Comparison of ENCODE assay signal across 25 cellular contexts in the genomic region with DNA sequence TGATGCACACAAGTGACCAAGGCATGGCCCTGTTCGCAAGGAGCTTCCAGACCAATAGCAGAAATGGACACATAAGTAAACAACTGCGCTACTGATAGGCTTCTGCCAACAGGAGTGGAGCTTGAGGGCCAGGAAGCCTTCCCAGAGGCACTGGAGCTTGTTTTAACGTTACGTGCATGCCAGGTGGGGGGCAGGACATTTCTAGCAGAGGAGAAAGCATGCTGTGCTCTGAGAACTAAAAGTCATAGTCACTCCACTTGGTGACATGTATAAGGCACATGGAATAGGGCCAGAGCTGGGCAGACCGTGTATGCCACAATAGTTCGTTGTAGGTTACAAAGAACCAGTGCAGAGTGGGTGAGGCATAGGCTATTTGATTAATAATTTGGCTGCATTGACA.
DNase-seq lines count a peak whose midpoint lies in the region; ATAC-seq, FAIRE-seq and TF ChIP-seq lines count a peak whose summit lies in the region.
"Had no signal": no experiment of that assay in that cellular context is flagged by ENCODE, and none has a peak within 500 bp of the region (broad histone marks: within the 10 kb centered on the region; RNA-seq: fewer than 3 reads in every experiment).

No MANE protein-coding gene starts in this region.

- H4K20me1 ChIP-seq in mammary epithelial cell (ENCODE audit: insufficient read depth, low read length) = no peaks in the 10 kb centered on the region
- peaks cover 32% of the 10 kb centered on the region for H4K20me1 ChIP-seq in keratinocyte (ENCODE audit: control insufficient read depth, extremely low read depth, insufficient read depth, low read length)

- CTCF ChIA-PET in mammary epithelial cell (lab: Charles Lee; ENCODE audit: low non-redundant PET) = no interaction called here
- CTCF ChIA-PET in activated CD8-positive, alpha-beta memory T cell treated with anti-CD3 and anti-CD28 coated beads, Interleukin-2, amount 10 ng/mL, durations not matched to agents 7 days and 5 days (lab: Charles Lee) = no interaction called here

- no peaks in the 10 kb centered on the region for H3K36me3 Mint-ChIP-seq in activated T-helper 17 cell treated with anti-CD3 and anti-CD28 coated beads, Interleukin-2, amount 50 U/mL, for 72 hours (ENCODE audit: low read depth)
- H3K36me3 Mint-ChIP-seq in activated CD8-positive, alpha-beta memory T cell treated with anti-CD3 and anti-CD28 coated beads, Interleukin-2, amount 10 ng/mL, durations not matched to agents 7 days and 5 days = no peaks in the 10 kb centered on the region
- H3K36me3 Mint-ChIP-seq: activated naive CD8-positive, alpha-beta T cell had no signal

- H3K27ac Mint-ChIP-seq in activated T-helper 17 cell treated with anti-CD3 and anti-CD28 coated beads, Interleukin-2, amount 50 U/mL, for 72 hours = no peak overlapping the region
- H3K27ac Mint-ChIP-seq in activated CD8-positive, alpha-beta memory T cell treated with anti-CD3 and anti-CD28 coated beads, Interleukin-2, amount 10 ng/mL, durations not matched to agents 7 days and 5 days = no peak overlapping the region
- H3K27ac Mint-ChIP-seq: activated CD8-positive, alpha-beta T cell treated with anti-CD3 and anti-CD28 coated beads, Interleukin-2, amount 10 ng/mL, durations not matched to agents 7 days and 5 days; activated naive CD8-positive, alpha-beta T cell; HFFc6; naive thymus-derived CD4-positive, alpha-beta T cell had no signal

- WGBS in mammary epithelial cell (ENCODE audit: low coverage, missing lambda C conversion rate) = 46% methylated on average over 6 of the region's 6 CpGs
- 50 to 52% methylated on average over 6 of the region's 6 CpGs for WGBS in thyroid gland, 2 donors

- H3K4me3 Mint-ChIP-seq in activated T-helper 17 cell treated with anti-CD3 and anti-CD28 coated beads, Interleukin-2, amount 50 U/mL, for 72 hours = no peak overlapping the region
- H3K4me3 Mint-ChIP-seq in activated CD8-positive, alpha-beta memory T cell treated with anti-CD3 and anti-CD28 coated beads, Interleukin-2, amount 10 ng/mL, durations not matched to agents 7 days and 5 days = no peak overlapping the region
- H3K4me3 Mint-ChIP-seq: activated CD8-positive, alpha-beta T cell treated with anti-CD3 and anti-CD28 coated beads, Interleukin-2, amount 10 ng/mL, durations not matched to agents 7 days and 5 days; activated naive CD8-positive, alpha-beta T cell; HFFc6; naive thymus-derived CD4-positive, alpha-beta T cell had no signal

- no peak for FAIRE-seq in keratinocyte (lab: Jason Lieb, UNC)
- FAIRE-seq: urothelium cell line had no signal

- no peak overlapping the region for H3K9ac ChIP-seq in mammary epithelial cell (ENCODE audit: insufficient read depth, low read length)
- peak overlapping the region; percentile 5 for H3K9ac ChIP-seq in keratinocyte (ENCODE audit: control insufficient read depth, extremely low read depth, insufficient read depth, low read length)
- H3K9ac ChIP-seq: GM23248 had no signal

- intact Hi-C loops in breast epithelium (cut with DNase I; ENCODE audit: low total_unique reads) = no loop called here
- intact Hi-C loops in mammary epithelial cell (cut with micrococcal nuclease) = no loop called here
- intact Hi-C loops in thyroid gland (cut with DNase I) = no loop called here

- H3K9me3 ChIP-seq in breast epithelium (no peaks in the 10 kb centered on the region), mammary epithelial cell (replicated peaks; ENCODE audit: insufficient read depth, low read length) (no peaks in the 10 kb centered on the region), WERI-Rb-1 (ENCODE audit: severe bottlenecking) (no peaks in the 10 kb centered on the region), keratinocyte (ENCODE audit: control insufficient read depth, low read depth, low read length) (no peaks in the 10 kb centered on the region), thyroid gland (no peaks in the 10 kb centered on the region)
- H3K9me3 ChIP-seq: sigmoid colon had no signal

- H3K27ac ChIP-seq in breast epithelium = peak overlapping the region; percentile 49 to 54
- H3K27ac ChIP-seq in mammary epithelial cell (ENCODE audit: insufficient read depth, low read depth, low read length) = no peak overlapping the region
- H3K27ac ChIP-seq in WERI-Rb-1 = peak overlapping the region; percentile 49
- peak overlapping the region; percentile 58 for H3K27ac ChIP-seq in keratinocyte (ENCODE audit: control insufficient read depth, insufficient read depth, low read length)
- peak overlapping the region; percentile 47 to 73 (median 55) for H3K27ac ChIP-seq in thyroid gland
- H3K27ac ChIP-seq: coronary artery, epithelial cell of prostate, GM23248, sigmoid colon had no signal

- no peak for ATAC-seq in activated T-helper 17 cell treated with anti-CD3 and anti-CD28 coated beads, Interleukin-2, amount 50 U/mL, for 72 hours (replicated peaks)
- ATAC-seq in activated CD8-positive, alpha-beta memory T cell treated with anti-CD3 and anti-CD28 coated beads, Interleukin-2, amount 10 ng/mL, durations not matched to agents 7 days and 5 days = no peak
- ATAC-seq: activated CD8-positive, alpha-beta T cell treated with anti-CD3 and anti-CD28 coated beads, Interleukin-2, amount 10 ng/mL, durations not matched to agents 7 days and 5 days; naive thymus-derived CD4-positive, alpha-beta T cell; PC-3 had no signal

- no peak for TF ChIP-seq POLR2A in breast epithelium (IDR thresholded peaks at IDR 0.05)
- TF ChIP-seq POLR2A in thyroid gland (IDR thresholded peaks at IDR 0.05) = peak in 1 of 2 donors; percentile 42

- no TSS peak for BruUV-seq in mammary epithelial cell (replicated peaks; lab: Mats Ljungman, UMichigan)

- no peaks in the 10 kb centered on the region for H3K27me3 ChIP-seq in breast epithelium
- H3K27me3 ChIP-seq in mammary epithelial cell (ENCODE audit: insufficient read depth, low read length) = no peaks in the 10 kb centered on the region
- no peaks in the 10 kb centered on the region for H3K27me3 ChIP-seq in WERI-Rb-1 (ENCODE audit: insufficient read depth, low read depth, severe bottlenecking)
- no peaks in the 10 kb centered on the region for H3K27me3 ChIP-seq in keratinocyte (ENCODE audit: control insufficient read depth, extremely low read depth, insufficient read depth, low read length)
- no peaks in the 10 kb centered on the region for H3K27me3 ChIP-seq in thyroid gland
- H3K27me3 ChIP-seq: sigmoid colon had no signal

- H3K36me3 ChIP-seq in breast epithelium (no peaks in the 10 kb centered on the region), mammary epithelial cell (ENCODE audit: insufficient read depth, low read length) (peaks cover 3% of the 10 kb centered on the region), WERI-Rb-1 (peaks cover 4% of the 10 kb centered on the region), keratinocyte (ENCODE audit: control insufficient read depth in 2 of 2, extremely low read depth in 1 of 2, insufficient read depth in 2 of 2, low read length in 2 of 2) (peaks cover 9 to 29% of the 10 kb centered on the region in 2 experiments), thyroid gland (no peaks in the 10 kb centered on the region)
- H3K36me3 ChIP-seq: sigmoid colon had no signal

- H3K27me3 Mint-ChIP-seq in activated T-helper 17 cell treated with anti-CD3 and anti-CD28 coated beads, Interleukin-2, amount 50 U/mL, for 72 hours = peaks cover 3% of the 10 kb centered on the region
- peaks cover 3% of the 10 kb centered on the region for H3K27me3 Mint-ChIP-seq in activated CD8-positive, alpha-beta memory T cell treated with anti-CD3 and anti-CD28 coated beads, Interleukin-2, amount 10 ng/mL, durations not matched to agents 7 days and 5 days

- peaks cover 10% of the 10 kb centered on the region for H3K9me1 ChIP-seq in keratinocyte (ENCODE audit: control insufficient read depth, extremely low read depth, insufficient read depth, low read length)

- dilution Hi-C loops in mammary epithelial cell (cut with HindIII; ENCODE audit: low sequenced_read_pairs) = no loop called here
- dilution Hi-C loops in keratinocyte (cut with MboI; ENCODE audit: extremely low pct_ligation_motif_present, low sequenced_read_pairs) = no loop called here

- H3K79me2 ChIP-seq in mammary epithelial cell (ENCODE audit: insufficient read depth, low read length) (peaks cover 100% of the 10 kb centered on the region), keratinocyte (ENCODE audit: control insufficient read depth, insufficient read depth, low read length) (peaks cover 94% of the 10 kb centered on the region)

- TF ChIP-seq CTCF in breast epithelium (IDR thresholded peaks at IDR 0.05) (no peak), mammary epithelial cell (conservative IDR thresholded peaks at IDR 0.05 in 1 of 2, IDR thresholded peaks at IDR 0.05 in 1 of 2; ENCODE audit: extremely low read depth in 1 of 2, insufficient read depth in 1 of 2, low read depth in 1 of 2, low read length in 2 of 2) (no peak), WERI-Rb-1 (IDR thresholded peaks at IDR 0.05; ENCODE audit: low read depth, low read length) (no peak), keratinocyte (optimal IDR thresholded peaks at IDR 0.05 in 1 of 3, IDR thresholded peaks at IDR 0.05 in 1 of 3, conservative IDR thresholded peaks at IDR 0.05 in 1 of 3; ENCODE audit: extremely low read depth in 1 of 3, insufficient read depth in 2 of 3, low read length in 3 of 3) (no peak), thyroid gland (IDR thresholded peaks at IDR 0.05) (no peak)

- H3K4me2 ChIP-seq in mammary epithelial cell (ENCODE audit: insufficient read depth, low read depth, low read length) (no peak overlapping the region), keratinocyte (ENCODE audit: control insufficient read depth, extremely low read depth, insufficient read depth, low read depth, low read length) (peak overlapping the region; percentile 17)

- H3K4me1 ChIP-seq in breast epithelium (peaks cover 0 to 15% of the 10 kb centered on the region in 2 donors), mammary epithelial cell (ENCODE audit: insufficient read depth, low read length) (peaks cover 66% of the 10 kb centered on the region), keratinocyte (ENCODE audit: control insufficient read depth, extremely low read depth, insufficient read depth, low read length) (peaks cover 71% of the 10 kb centered on the region), thyroid gland (peaks cover 81 to 84% of the 10 kb centered on the region in 2 donors)

- no peaks in the 10 kb centered on the region for H3K9me3 Mint-ChIP-seq in activated T-helper 17 cell treated with anti-CD3 and anti-CD28 coated beads, Interleukin-2, amount 50 U/mL, for 72 hours
- H3K9me3 Mint-ChIP-seq in activated CD8-positive, alpha-beta memory T cell treated with anti-CD3 and anti-CD28 coated beads, Interleukin-2, amount 10 ng/mL, durations not matched to agents 7 days and 5 days (ENCODE audit: low read depth) = no peaks in the 10 kb centered on the region
- H3K9me3 Mint-ChIP-seq: HFFc6 had no signal

- in situ Hi-C loops in mammary epithelial cell (cut with MboI; ENCODE audit: low sequenced_read_pairs in 2 of 2) = no loop called here

- H3K4me1 Mint-ChIP-seq in activated T-helper 17 cell treated with anti-CD3 and anti-CD28 coated beads, Interleukin-2, amount 50 U/mL, for 72 hours = no peaks in the 10 kb centered on the region
- no peaks in the 10 kb centered on the region for H3K4me1 Mint-ChIP-seq in activated CD8-positive, alpha-beta memory T cell treated with anti-CD3 and anti-CD28 coated beads, Interleukin-2, amount 10 ng/mL, durations not matched to agents 7 days and 5 days
- H3K4me1 Mint-ChIP-seq: naive thymus-derived CD4-positive, alpha-beta T cell had no signal

- H3K4me3 ChIP-seq in breast epithelium (no peak overlapping the region), mammary epithelial cell (replicated peaks in 1 of 3; ENCODE audit: insufficient read depth in 1 of 3, low read depth in 2 of 3, low read length in 3 of 3) (no peak overlapping the region), WERI-Rb-1 (ENCODE audit: low read depth, low read length) (no peak overlapping the region), keratinocyte (ENCODE audit: control insufficient read depth in 2 of 3, extremely low read depth in 1 of 3, insufficient read depth in 2 of 3, low read depth in 1 of 3, low read length in 3 of 3) (no peak overlapping the region), thyroid gland (replicated peaks in 1 of 3) (no peak overlapping the region)
- H3K4me3 ChIP-seq: coronary artery, GM23248, sigmoid colon had no signal

- H2AFZ ChIP-seq in mammary epithelial cell (ENCODE audit: low read depth, low read length) = no peak overlapping the region
- H2AFZ ChIP-seq in keratinocyte (ENCODE audit: control insufficient read depth, low read length) = no peak overlapping the region
- H2AFZ ChIP-seq: GM23248 had no signal

- no peak for DNase-seq in breast epithelium (ENCODE audit: low spot score in 2 of 2)
- DNase-seq in mammary epithelial cell = no peak
- DNase-seq in WERI-Rb-1 = no peak
- no peak for DNase-seq in keratinocyte (ENCODE audit: low read depth, low spot score)
- DNase-seq in thyroid gland = peak; percentile 80 to 90
- DNase-seq in activated CD8-positive, alpha-beta memory T cell treated with anti-CD3 and anti-CD28 coated beads, Interleukin-2, amount 10 ng/mL, durations not matched to agents 7 days and 5 days = no peak
- DNase-seq in HUDEP-2 (lab: John Stamatoyannopoulos, UW; ENCODE audit: unreplicated experiment in 76 of 76) = no peak
- DNase-seq: activated CD8-positive, alpha-beta T cell treated with anti-CD3 and anti-CD28 coated beads, Interleukin-2, amount 10 ng/mL, durations not matched to agents 7 days and 5 days; effector memory CD4-positive, alpha-beta T cell; GM23248; HFFc6; midbrain; naive thymus-derived CD4-positive, alpha-beta T cell; NCI-H1694; NCI-H446 treated with DMSO at 0.1 percent for 48 hours; PC-3; SHP77 treated with DMSO at 0.1 percent for 48 hours; sigmoid colon; stimulated activated CD4-positive, alpha-beta T cell treated with anti-CD3 and anti-CD28 coated beads, Interleukin-4, amount 100 ng/mL, for 24 hours; T-helper 2 cell had no signal

Comparison
In these comparisons a context has a peak if more than half of its experiments do, and no peak if none do; other contexts are left out.
1. DNase-seq: peak in thyroid gland (2 of 2); none in breast epithelium (0 of 2), mammary epithelial cell (single experiment), WERI-Rb-1 (single experiment), keratinocyte (single experiment), activated CD8-positive, alpha-beta memory T cell treated with anti-CD3 and anti-CD28 coated beads, Interleukin-2, amount 10 ng/mL, durations not matched to agents 7 days and 5 days (single experiment) and HUDEP-2 (0 of 76).